ENCODE assay signal across 28 cellular contexts in the genomic region with DNA sequence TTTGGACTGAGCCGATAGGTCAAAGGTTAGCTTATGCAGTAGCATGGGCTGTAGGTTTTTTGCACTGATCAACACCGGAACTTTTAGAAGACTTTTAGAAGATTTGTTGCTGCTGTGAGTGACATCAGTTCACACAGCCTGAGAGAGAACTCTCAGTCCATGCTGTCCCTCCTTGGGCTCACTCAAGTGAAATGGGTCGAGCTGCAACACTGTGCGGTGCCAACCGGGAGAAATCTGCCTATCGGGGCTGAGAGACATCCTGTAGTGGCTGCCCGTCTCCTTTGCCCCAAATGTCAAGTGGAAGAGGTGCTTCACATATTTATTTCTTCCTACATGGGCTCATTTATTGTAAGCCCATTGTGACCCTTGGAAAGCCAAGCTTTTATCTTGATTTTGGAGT.
"Had no signal": no experiment of that assay in that cellular context is flagged by ENCODE, and none has a peak within 500 bp of the region (broad histone marks: within the 10 kb centered on the region; RNA-seq: fewer than 3 reads in every experiment).

No MANE protein-coding gene starts in this region.

- H3K27ac Mint-ChIP-seq: activated CD4-positive, alpha-beta memory T cell treated with anti-CD3 and anti-CD28 coated beads for 36 hours; activated CD4-positive, alpha-beta T cell treated with anti-CD3 and anti-CD28 coated beads for 36 hours; activated CD4-positive, alpha-beta T cell treated with anti-CD3 and anti-CD28 coated beads, Interleukin-2, amount 10 ng/mL, durations not matched to agents 24 days and 14 days; activated CD8-positive, alpha-beta memory T cell treated with anti-CD3 and anti-CD28 coated beads, Interleukin-2, amount 10 ng/mL, durations not matched to agents 7 days and 5 days; activated CD8-positive, alpha-beta T cell treated with anti-CD3 and anti-CD28 coated beads, Interleukin-2, amount 10 ng/mL, durations not matched to agents 7 days and 5 days; activated naive CD8-positive, alpha-beta T cell; activated T-cell treated with anti-CD3 and anti-CD28 coated beads, Interleukin-2, amount 50 U/mL, for 24 hours; activated T-cell treated with anti-CD3 and anti-CD28 coated beads, Interleukin-2, amount 50 U/mL, for 72 hours; activated T-helper 17 cell treated with anti-CD3 and anti-CD28 coated beads, Interleukin-2, amount 50 U/mL, for 72 hours; effector memory CD8-positive, alpha-beta T cell had no signal

- DNase-seq: activated CD4-positive, alpha-beta memory T cell treated with anti-CD3 and anti-CD28 coated beads for 36 hours; activated CD4-positive, alpha-beta T cell treated with anti-CD3 and anti-CD28 coated beads for 36 hours; activated CD4-positive, alpha-beta T cell treated with anti-CD3 and anti-CD28 coated beads, Interleukin-2, amount 10 ng/mL, durations not matched to agents 24 days and 14 days; activated CD4-positive, CD25-positive, alpha-beta regulatory T cell; activated CD4-positive, CD25-positive, alpha-beta regulatory T cell treated with anti-CD3 and anti-CD28 coated beads, Interleukin-2, amount 50 U/mL, for 72 hours; activated CD8-positive, alpha-beta memory T cell treated with anti-CD3 and anti-CD28 coated beads, Interleukin-2, amount 10 ng/mL, durations not matched to agents 7 days and 5 days; activated CD8-positive, alpha-beta memory T cell treated with anti-CD3 and anti-CD28 coated beads, Interleukin-2, amount 50 U/mL, for 4 hours; activated CD8-positive, alpha-beta T cell treated with anti-CD3 and anti-CD28 coated beads, Interleukin-2, amount 10 ng/mL, durations not matched to agents 7 days and 5 days; activated effector memory CD4-positive, alpha-beta T cell treated with Interleukin-2 at 50 U/mL for 16 hours; activated gamma-delta T cell treated with Interleukin-2 at 50 U/mL for 16 hours; activated naive CD4-positive, alpha-beta T cell treated with anti-CD3 and anti-CD28 coated beads, Interleukin-2, amount 50 U/mL, for 16 hours; activated naive CD4-positive, alpha-beta T cell treated with Interleukin-2 at 50 U/mL for 16 hours; activated T-cell treated with anti-CD3 and anti-CD28 coated beads for 4 hours; activated T-cell treated with anti-CD3 and anti-CD28 coated beads, Interleukin-2, amount 50 U/mL, for 24 hours; activated T-cell treated with anti-CD3 and anti-CD28 coated beads, Interleukin-2, amount 50 U/mL, for 72 hours; amniotic stem cell; anterior cingulate cortex; brain microvascular endothelial cell; cortex of kidney; dermis blood vessel endothelial cell; effector CD4-positive, alpha-beta T cell; effector memory CD8-positive, alpha-beta T cell; foreskin keratinocyte; gastrocnemius medialis; glutamatergic neuron; heart left ventricle had no signal

- H3K27me3 ChIP-seq: brain microvascular endothelial cell, foreskin keratinocyte, gastrocnemius medialis had no signal

- H3K9me3 Mint-ChIP-seq: activated CD4-positive, alpha-beta T cell treated with anti-CD3 and anti-CD28 coated beads, Interleukin-2, amount 10 ng/mL, durations not matched to agents 24 days and 14 days; effector memory CD8-positive, alpha-beta T cell had no signal

- H3K4me1 Mint-ChIP-seq: activated CD4-positive, alpha-beta T cell treated with anti-CD3 and anti-CD28 coated beads for 36 hours; activated T-helper 17 cell treated with anti-CD3 and anti-CD28 coated beads, Interleukin-2, amount 50 U/mL, for 72 hours had no signal

- H3K4me3 ChIP-seq: gastrocnemius medialis, heart left ventricle had no signal

- H3K36me3 ChIP-seq: brain microvascular endothelial cell, gastrocnemius medialis, heart left ventricle had no signal

- H3K27me3 Mint-ChIP-seq: activated CD8-positive, alpha-beta memory T cell treated with anti-CD3 and anti-CD28 coated beads, Interleukin-2, amount 10 ng/mL, durations not matched to agents 7 days and 5 days had no signal

- H3K36me3 Mint-ChIP-seq: activated CD4-positive, alpha-beta memory T cell treated with anti-CD3 and anti-CD28 coated beads for 36 hours; activated CD8-positive, alpha-beta memory T cell treated with anti-CD3 and anti-CD28 coated beads, Interleukin-2, amount 10 ng/mL, durations not matched to agents 7 days and 5 days; activated naive CD8-positive, alpha-beta T cell had no signal

- H3K4me3 Mint-ChIP-seq: activated CD4-positive, alpha-beta memory T cell treated with anti-CD3 and anti-CD28 coated beads for 36 hours; activated CD4-positive, alpha-beta T cell treated with anti-CD3 and anti-CD28 coated beads for 36 hours; activated CD4-positive, alpha-beta T cell treated with anti-CD3 and anti-CD28 coated beads, Interleukin-2, amount 10 ng/mL, durations not matched to agents 24 days and 14 days; activated CD8-positive, alpha-beta memory T cell treated with anti-CD3 and anti-CD28 coated beads, Interleukin-2, amount 10 ng/mL, durations not matched to agents 7 days and 5 days; activated CD8-positive, alpha-beta T cell treated with anti-CD3 and anti-CD28 coated beads, Interleukin-2, amount 10 ng/mL, durations not matched to agents 7 days and 5 days; activated naive CD8-positive, alpha-beta T cell; activated T-cell treated with anti-CD3 and anti-CD28 coated beads, Interleukin-2, amount 50 U/mL, for 24 hours; activated T-cell treated with anti-CD3 and anti-CD28 coated beads, Interleukin-2, amount 50 U/mL, for 72 hours; activated T-helper 17 cell treated with anti-CD3 and anti-CD28 coated beads, Interleukin-2, amount 50 U/mL, for 72 hours; effector memory CD8-positive, alpha-beta T cell had no signal
